Comparison of ENCODE assay signal across 1 cellular context in the genomic region with DNA sequence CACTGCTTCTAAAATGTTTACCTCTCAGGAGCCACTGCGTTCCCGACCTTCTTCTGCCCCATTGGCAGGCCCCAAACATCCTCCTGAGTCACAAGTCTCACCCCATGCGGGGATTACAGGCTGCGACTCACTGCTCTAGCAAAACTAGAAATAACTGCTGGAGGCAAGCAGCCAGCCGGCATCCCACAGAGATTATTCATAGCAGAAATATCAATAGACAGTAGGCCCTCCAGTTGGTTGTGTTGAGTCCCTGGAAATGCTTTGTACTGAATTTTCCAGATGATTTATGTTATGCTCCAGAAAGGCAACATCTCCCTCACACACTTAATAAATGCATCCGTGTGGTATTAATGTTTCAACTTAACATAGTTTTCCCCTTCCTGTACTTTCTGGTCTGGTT.
TF ChIP-seq lines count a peak whose summit lies in the region.

No MANE protein-coding gene starts in this region.

TF ChIP-seq in HepG2, 621 proteins besides CTCF, POLR2A, EP300 and RAD21 (continued from another document):
- TF ChIP-seq, protein P1, sequence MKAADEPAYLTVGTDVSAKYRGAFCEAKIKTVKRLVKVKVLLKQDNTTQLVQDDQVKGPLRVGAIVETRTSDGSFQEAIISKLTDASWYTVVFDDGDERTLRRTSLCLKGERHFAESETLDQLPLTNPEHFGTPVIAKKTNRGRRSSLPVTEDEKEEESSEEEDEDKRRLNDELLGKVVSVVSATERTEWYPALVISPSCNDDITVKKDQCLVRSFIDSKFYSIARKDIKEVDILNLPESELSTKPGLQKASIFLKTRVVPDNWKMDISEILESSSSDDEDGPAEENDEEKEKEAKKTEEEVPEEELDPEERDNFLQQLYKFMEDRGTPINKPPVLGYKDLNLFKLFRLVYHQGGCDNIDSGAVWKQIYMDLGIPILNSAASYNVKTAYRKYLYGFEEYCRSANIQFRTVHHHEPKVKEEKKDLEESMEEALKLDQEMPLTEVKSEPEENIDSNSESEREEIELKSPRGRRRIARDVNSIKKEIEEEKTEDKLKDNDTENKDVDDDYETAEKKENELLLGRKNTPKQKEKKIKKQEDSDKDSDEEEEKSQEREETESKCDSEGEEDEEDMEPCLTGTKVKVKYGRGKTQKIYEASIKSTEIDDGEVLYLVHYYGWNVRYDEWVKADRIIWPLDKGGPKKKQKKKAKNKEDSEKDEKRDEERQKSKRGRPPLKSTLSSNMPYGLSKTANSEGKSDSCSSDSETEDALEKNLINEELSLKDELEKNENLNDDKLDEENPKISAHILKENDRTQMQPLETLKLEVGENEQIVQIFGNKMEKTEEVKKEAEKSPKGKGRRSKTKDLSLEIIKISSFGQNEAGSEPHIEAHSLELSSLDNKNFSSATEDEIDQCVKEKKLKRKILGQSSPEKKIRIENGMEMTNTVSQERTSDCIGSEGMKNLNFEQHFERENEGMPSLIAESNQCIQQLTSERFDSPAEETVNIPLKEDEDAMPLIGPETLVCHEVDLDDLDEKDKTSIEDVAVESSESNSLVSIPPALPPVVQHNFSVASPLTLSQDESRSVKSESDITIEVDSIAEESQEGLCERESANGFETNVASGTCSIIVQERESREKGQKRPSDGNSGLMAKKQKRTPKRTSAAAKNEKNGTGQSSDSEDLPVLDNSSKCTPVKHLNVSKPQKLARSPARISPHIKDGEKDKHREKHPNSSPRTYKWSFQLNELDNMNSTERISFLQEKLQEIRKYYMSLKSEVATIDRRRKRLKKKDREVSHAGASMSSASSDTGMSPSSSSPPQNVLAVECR (CRISPR knock-in tag; IDR thresholded peaks at IDR 0.05; ENCODE audit: borderline replicate concordance) = no peak
- no peak for TF ChIP-seq ZFP1 (CRISPR knock-in tag; IDR thresholded peaks at IDR 0.05)
- TF ChIP-seq, protein P2, sequence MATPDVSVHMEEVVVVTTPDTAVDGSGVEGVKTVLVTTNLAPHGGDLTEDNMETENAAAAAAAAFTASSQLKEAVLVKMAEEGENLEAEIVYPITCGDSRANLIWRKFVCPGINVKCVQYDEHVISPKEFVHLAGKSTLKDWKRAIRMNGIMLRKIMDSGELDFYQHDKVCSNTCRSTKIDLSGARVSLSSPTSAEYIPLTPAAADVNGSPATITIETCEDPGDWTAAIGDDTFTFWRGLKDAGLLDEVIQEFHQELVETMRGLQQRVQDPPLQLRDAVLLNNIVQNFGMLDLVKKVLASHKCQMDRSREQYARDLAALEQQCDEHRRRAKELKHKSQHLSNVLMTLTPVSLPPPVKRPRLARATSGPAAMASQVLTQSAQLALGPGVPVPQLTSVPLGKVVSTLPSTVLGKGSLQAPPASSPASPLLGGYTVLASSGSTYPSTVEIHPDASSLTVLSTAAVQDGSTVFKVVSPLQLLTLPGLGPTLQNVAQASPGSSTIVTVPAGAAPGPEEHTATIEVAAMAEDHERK (CRISPR knock-in tag; IDR thresholded peaks at IDR 0.05; ENCODE audit: low read depth) = no peak
- TF ChIP-seq ZNF12 (CRISPR knock-in tag; IDR thresholded peaks at IDR 0.05) = no peak
- no peak for TF ChIP-seq CENPX (CRISPR knock-in tag; IDR thresholded peaks at IDR 0.05)
- TF ChIP-seq PCBP1 (IDR thresholded peaks at IDR 0.05; ENCODE audit: borderline replicate concordance, low read depth, low read length) = no peak
- TF ChIP-seq NFIB (CRISPR knock-in tag; IDR thresholded peaks at IDR 0.05; ENCODE audit: borderline replicate concordance) = no peak
- no peak for TF ChIP-seq ADNP (CRISPR knock-in tag; IDR thresholded peaks at IDR 0.05)
- no peak for TF ChIP-seq ZBTB38 (CRISPR knock-in tag; IDR thresholded peaks at IDR 0.05)
